8 cellular contexts compared by ENCODE assay signal in the genomic region with DNA sequence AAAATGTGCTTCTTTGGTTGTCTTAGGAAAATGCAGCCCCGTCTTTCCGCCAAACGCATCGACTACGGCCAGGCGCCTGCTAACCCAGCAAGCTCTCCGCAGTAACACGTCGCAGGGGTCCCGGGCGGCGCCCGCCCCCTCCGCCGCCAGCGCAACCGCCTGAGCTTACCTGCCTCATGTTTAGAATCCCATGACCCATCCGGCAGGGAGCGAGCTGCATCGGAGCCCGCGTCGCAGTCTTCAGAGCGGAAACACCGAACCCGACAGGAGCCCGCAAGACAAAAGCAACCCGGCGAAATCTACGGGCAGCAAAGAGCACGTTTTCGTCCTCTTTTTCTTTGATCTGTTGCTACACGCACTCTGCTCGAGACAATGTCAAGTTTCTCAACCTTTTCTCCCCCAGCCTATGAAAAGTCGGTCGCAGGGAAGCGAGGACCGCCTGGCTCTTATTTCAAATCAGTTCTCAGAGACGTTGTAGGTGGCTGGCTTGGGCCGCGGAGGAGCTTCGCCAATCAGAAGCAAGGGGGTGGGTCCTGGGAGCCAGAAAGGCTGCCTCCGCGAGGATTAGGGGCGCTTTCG. TPM values are rescaled to one million over a fixed set of nuclear protein-coding genes. Genes with fewer than 3 reads are reported as not detected.
A peak's percentile ranks its signal among the peaks of the same experiment; 100 is the strongest.
DNase-seq lines count a peak whose midpoint lies in the region; ATAC-seq and TF ChIP-seq lines count a peak whose summit lies in the region.

A gene with protein sequence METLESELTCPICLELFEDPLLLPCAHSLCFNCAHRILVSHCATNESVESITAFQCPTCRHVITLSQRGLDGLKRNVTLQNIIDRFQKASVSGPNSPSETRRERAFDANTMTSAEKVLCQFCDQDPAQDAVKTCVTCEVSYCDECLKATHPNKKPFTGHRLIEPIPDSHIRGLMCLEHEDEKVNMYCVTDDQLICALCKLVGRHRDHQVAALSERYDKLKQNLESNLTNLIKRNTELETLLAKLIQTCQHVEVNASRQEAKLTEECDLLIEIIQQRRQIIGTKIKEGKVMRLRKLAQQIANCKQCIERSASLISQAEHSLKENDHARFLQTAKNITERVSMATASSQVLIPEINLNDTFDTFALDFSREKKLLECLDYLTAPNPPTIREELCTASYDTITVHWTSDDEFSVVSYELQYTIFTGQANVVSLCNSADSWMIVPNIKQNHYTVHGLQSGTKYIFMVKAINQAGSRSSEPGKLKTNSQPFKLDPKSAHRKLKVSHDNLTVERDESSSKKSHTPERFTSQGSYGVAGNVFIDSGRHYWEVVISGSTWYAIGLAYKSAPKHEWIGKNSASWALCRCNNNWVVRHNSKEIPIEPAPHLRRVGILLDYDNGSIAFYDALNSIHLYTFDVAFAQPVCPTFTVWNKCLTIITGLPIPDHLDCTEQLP (minus strand): TSS at position 465 of the 579 bp plus-strand sequence. CDS start 53,038 bp downstream, outside the sequence.

- H3K4me1 Mint-ChIP-seq in activated naive CD8-positive, alpha-beta T cell treated with anti-CD3 and anti-CD28 coated beads, Interleukin-2, amount 50 U/mL, for 24 hours: peaks cover 13% of the 10 kb centered on the region

- H3K27ac Mint-ChIP-seq in activated naive CD8-positive, alpha-beta T cell treated with anti-CD3 and anti-CD28 coated beads, Interleukin-2, amount 50 U/mL, for 24 hours: no peak within 1 kb of the TSS

- H3K27ac ChIP-seq in cardiac muscle cell (peak within 1 kb of the TSS; percentile 89), osteoblast (ENCODE audit: low read depth, low read length) (peak within 1 kb of the TSS; percentile 72)

- TF ChIP-seq CTCF in cardiac muscle cell (IDR thresholded peaks at IDR 0.05; ENCODE audit: low read depth, low read length) (no peak), osteoblast (IDR thresholded peaks at IDR 0.05; ENCODE audit: extremely low read depth, low read depth, low read length) (no peak)

- ATAC-seq in activated naive CD8-positive, alpha-beta T cell treated with anti-CD3 and anti-CD28 coated beads, Interleukin-2, amount 50 U/mL, for 24 hours: no peak
- ATAC-seq in HG03175 (IDR thresholded peaks at IDR 0.05; ENCODE audit: unreplicated experiment): no peak

- peak within 1 kb of the TSS; percentile 69 for H3K4me3 Mint-ChIP-seq in activated naive CD8-positive, alpha-beta T cell treated with anti-CD3 and anti-CD28 coated beads, Interleukin-2, amount 50 U/mL, for 24 hours

- H4K20me1 ChIP-seq in osteoblast (ENCODE audit: insufficient read depth, low read length): no peaks in the 10 kb centered on the region

- DNase-seq in stimulated activated CD4-positive, alpha-beta T cell treated with anti-CD3 and anti-CD28 coated beads, Interleukin-15, amount 100 ng/mL, for 24 hours: peak; percentile 14
- DNase-seq in stimulated activated CD4-positive, alpha-beta T cell treated with anti-CD3 and anti-CD28 coated beads, Interleukin-1b, Interleukin-23, amount 100 ng/mL, for 48 hours: no peak
- peak; percentile 60 for DNase-seq in NCI-H2107 treated with DMSO at 0.1 percent for 48 hours (lab: John Stamatoyannopoulos, UW; ENCODE audit: unreplicated experiment)
- DNase-seq in activated naive CD8-positive, alpha-beta T cell treated with anti-CD3 and anti-CD28 coated beads, Interleukin-2, amount 50 U/mL, for 24 hours: no peak
- DNase-seq in cardiac muscle cell (ENCODE audit: low read depth in 1 of 2, low spot score in 1 of 2): peak; percentile 87
- no peak for DNase-seq in osteoblast (ENCODE audit: insufficient read length, low spot score, missing footprints)
- no peak for DNase-seq in NOMO-1 (lab: John Stamatoyannopoulos, UW; ENCODE audit: unreplicated experiment in 2 of 2)

- H3K27me3 ChIP-seq in cardiac muscle cell: no peaks in the 10 kb centered on the region
- H3K27me3 ChIP-seq in osteoblast (ENCODE audit: insufficient read depth, low read length): no peaks in the 10 kb centered on the region

- peak within 1 kb of the TSS; percentile 85 for H3K4me2 ChIP-seq in osteoblast (ENCODE audit: insufficient read depth, low read length)

- peaks cover 49% of the 10 kb centered on the region for H3K79me2 ChIP-seq in osteoblast (ENCODE audit: insufficient read depth, low read length)

- peak within 1 kb of the TSS; percentile 43 for H2AFZ ChIP-seq in osteoblast (ENCODE audit: low read length)

- H3K27me3 Mint-ChIP-seq in activated naive CD8-positive, alpha-beta T cell treated with anti-CD3 and anti-CD28 coated beads, Interleukin-2, amount 50 U/mL, for 24 hours: peaks cover 32% of the 10 kb centered on the region

- H3K36me3 ChIP-seq in cardiac muscle cell (no peaks in the 10 kb centered on the region), osteoblast (ENCODE audit: insufficient read depth, low read length) (no peaks in the 10 kb centered on the region)

- H3K4me1 ChIP-seq in cardiac muscle cell (ENCODE audit: low read depth): no peaks in the 10 kb centered on the region
- peaks cover 37% of the 10 kb centered on the region for H3K4me1 ChIP-seq in osteoblast (ENCODE audit: insufficient read depth, low read length)

- H3K9me3 Mint-ChIP-seq in activated naive CD8-positive, alpha-beta T cell treated with anti-CD3 and anti-CD28 coated beads, Interleukin-2, amount 50 U/mL, for 24 hours: no peaks in the 10 kb centered on the region

- H3K36me3 Mint-ChIP-seq in activated naive CD8-positive, alpha-beta T cell treated with anti-CD3 and anti-CD28 coated beads, Interleukin-2, amount 50 U/mL, for 24 hours (ENCODE audit: low read depth): no peaks in the 10 kb centered on the region

- H3K9me3 ChIP-seq in cardiac muscle cell (ENCODE audit: low read depth) (no peaks in the 10 kb centered on the region), osteoblast (ENCODE audit: low read depth, low read length) (no peaks in the 10 kb centered on the region)

- peak within 1 kb of the TSS; percentile 46 for H3K4me3 ChIP-seq in cardiac muscle cell
- peak within 1 kb of the TSS; percentile 82 for H3K4me3 ChIP-seq in osteoblast (ENCODE audit: insufficient read depth, low read length)

RNA-seq across cellular contexts. Expression of the gene that starts here (rescaled TPM):
- 41.2 and 63.9 TPM in 2 replicates for total RNA-seq in cardiac muscle cell
- 34.6 and 56.1 TPM in 2 replicates for polyA plus RNA-seq in cardiac muscle cell
- total RNA-seq in osteoblast: 26.5 and 26.8 TPM in 2 replicates

Comparison
In these comparisons a context has a peak if more than half of its experiments do, and no peak if none do; other contexts are left out.
1. DNase-seq: peak in stimulated activated CD4-positive, alpha-beta T cell treated with anti-CD3 and anti-CD28 coated beads, Interleukin-15, amount 100 ng/mL, for 24 hours (single experiment), NCI-H2107 treated with DMSO at 0.1 percent for 48 hours (single experiment) and cardiac muscle cell (2 of 2); none in stimulated activated CD4-positive, alpha-beta T cell treated with anti-CD3 and anti-CD28 coated beads, Interleukin-1b, Interleukin-23, amount 100 ng/mL, for 48 hours (single experiment), activated naive CD8-positive, alpha-beta T cell treated with anti-CD3 and anti-CD28 coated beads, Interleukin-2, amount 50 U/mL, for 24 hours (single experiment), osteoblast (single experiment) and NOMO-1 (0 of 2).